ENCODE assay signal across 15 cellular contexts in genomic region chr11:105144887-105145286, GRCh38. TPM values are rescaled to one million over a fixed set of nuclear protein-coding genes. Genes with fewer than 3 reads are reported as not detected.
DNase-seq lines count a peak whose midpoint lies in the region; ATAC-seq and TF ChIP-seq lines count a peak whose summit lies in the region.
"Had no signal": no experiment of that assay in that cellular context is flagged by ENCODE, and none has a peak within 500 bp of the region (broad histone marks: within the 10 kb centered on the region; RNA-seq: fewer than 3 reads in every experiment).

No MANE protein-coding gene starts in this region.

- H3K4me3 ChIP-seq in RWPE2 (ENCODE audit: severe bottlenecking) (no peak overlapping the region), skeletal muscle cell (ENCODE audit: low read depth, low read length) (no peak overlapping the region)
- H3K4me3 ChIP-seq: esophagus squamous epithelium, GM12878 had no signal

- DNase-seq in ELR (ENCODE audit: low read depth) (peak; percentile 79), RWPE2 (ENCODE audit: low spot score) (no peak), fibroblast of gingiva (ENCODE audit: low read depth) (peak; percentile 63), skeletal muscle cell (ENCODE audit: low read depth) (peak; percentile 40), GOT3 (lab: John Stamatoyannopoulos, UW) (no peak)
- DNase-seq in activated naive CD8-positive, alpha-beta T cell treated with anti-CD3 and anti-CD28 coated beads, Interleukin-2, amount 50 U/mL, for 24 hours = no peak
- no peak for DNase-seq in activated CD4-positive, alpha-beta T cell treated with anti-CD3 and anti-CD28 coated beads, Interleukin-2, amount 10 ng/mL, durations not matched to agents 7 days and 5 days
- DNase-seq: activated CD4-positive, alpha-beta T cell treated with anti-CD3 and anti-CD28 coated beads, Interleukin-2, amount 50 U/mL, for 4 hours; esophagus squamous epithelium; NCI-H1092 treated with DMSO at 0.1 percent for 48 hours; NCI-H446; OCI-M1 had no signal

- no peaks in the 10 kb centered on the region for H3K9me3 Mint-ChIP-seq in activated naive CD8-positive, alpha-beta T cell treated with anti-CD3 and anti-CD28 coated beads, Interleukin-2, amount 50 U/mL, for 24 hours
- H3K9me3 Mint-ChIP-seq in activated CD4-positive, alpha-beta T cell treated with anti-CD3 and anti-CD28 coated beads, Interleukin-2, amount 10 ng/mL, durations not matched to agents 7 days and 5 days = no peaks in the 10 kb centered on the region
- H3K9me3 Mint-ChIP-seq: activated T-helper 2 cell treated with anti-CD3 and anti-CD28 coated beads, Interferon-gamma antibody, Interleukin-2, Interleukin-4, amounts not matched to agents 10 μg/mL and 5 μg/mL and 100 μg/mL, durations not matched to agents 14 hours and 24 hours and 36 hours had no signal

- no peaks in the 10 kb centered on the region for H3K9me3 ChIP-seq in RWPE2 (ENCODE audit: severe bottlenecking)
- H3K9me3 ChIP-seq: esophagus squamous epithelium had no signal

- no peak for TF ChIP-seq CTCF in RWPE2 (IDR thresholded peaks at IDR 0.05; ENCODE audit: poor library complexity, severe bottlenecking)

- H3K27ac Mint-ChIP-seq in activated naive CD8-positive, alpha-beta T cell treated with anti-CD3 and anti-CD28 coated beads, Interleukin-2, amount 50 U/mL, for 24 hours = no peak overlapping the region
- no peak overlapping the region for H3K27ac Mint-ChIP-seq in activated CD4-positive, alpha-beta T cell treated with anti-CD3 and anti-CD28 coated beads, Interleukin-2, amount 10 ng/mL, durations not matched to agents 7 days and 5 days
- H3K27ac Mint-ChIP-seq: activated T-helper 2 cell treated with anti-CD3 and anti-CD28 coated beads, Interferon-gamma antibody, Interleukin-2, Interleukin-4, amounts not matched to agents 10 μg/mL and 5 μg/mL and 100 μg/mL, durations not matched to agents 14 hours and 24 hours and 36 hours had no signal

- POLR2A ChIA-PET in activated CD4-positive, alpha-beta T cell treated with anti-CD3 and anti-CD28 coated beads, Interleukin-2, amount 10 ng/mL, durations not matched to agents 7 days and 5 days (lab: Charles Lee) = no interaction called here

- ATAC-seq in RWPE2 (ENCODE audit: low read depth) = peak; percentile 93
- no peak for ATAC-seq in activated naive CD8-positive, alpha-beta T cell treated with anti-CD3 and anti-CD28 coated beads, Interleukin-2, amount 50 U/mL, for 24 hours
- ATAC-seq: GM12878 had no signal

- H3K4me1 ChIP-seq in RWPE2 (ENCODE audit: insufficient read depth, poor library complexity, severe bottlenecking) = peaks cover 11% of the 10 kb centered on the region

- no peaks in the 10 kb centered on the region for H3K4me1 Mint-ChIP-seq in activated naive CD8-positive, alpha-beta T cell treated with anti-CD3 and anti-CD28 coated beads, Interleukin-2, amount 50 U/mL, for 24 hours
- no peaks in the 10 kb centered on the region for H3K4me1 Mint-ChIP-seq in activated CD4-positive, alpha-beta T cell treated with anti-CD3 and anti-CD28 coated beads, Interleukin-2, amount 10 ng/mL, durations not matched to agents 7 days and 5 days

- H3K27me3 Mint-ChIP-seq in activated naive CD8-positive, alpha-beta T cell treated with anti-CD3 and anti-CD28 coated beads, Interleukin-2, amount 50 U/mL, for 24 hours = no peaks in the 10 kb centered on the region
- peaks cover 3% of the 10 kb centered on the region for H3K27me3 Mint-ChIP-seq in activated CD4-positive, alpha-beta T cell treated with anti-CD3 and anti-CD28 coated beads, Interleukin-2, amount 10 ng/mL, durations not matched to agents 7 days and 5 days

- CTCF ChIA-PET in activated CD4-positive, alpha-beta T cell treated with anti-CD3 and anti-CD28 coated beads, Interleukin-2, amount 10 ng/mL, durations not matched to agents 7 days and 5 days (lab: Charles Lee) = no interaction called here

- H3K4me3 Mint-ChIP-seq in activated naive CD8-positive, alpha-beta T cell treated with anti-CD3 and anti-CD28 coated beads, Interleukin-2, amount 50 U/mL, for 24 hours = no peak overlapping the region
- H3K4me3 Mint-ChIP-seq in activated CD4-positive, alpha-beta T cell treated with anti-CD3 and anti-CD28 coated beads, Interleukin-2, amount 10 ng/mL, durations not matched to agents 7 days and 5 days = no peak overlapping the region

- no peaks in the 10 kb centered on the region for H3K36me3 ChIP-seq in RWPE2 (ENCODE audit: low read depth)
- H3K36me3 ChIP-seq: esophagus squamous epithelium had no signal

- no peaks in the 10 kb centered on the region for H3K27me3 ChIP-seq in RWPE2 (ENCODE audit: insufficient read depth, poor library complexity, severe bottlenecking)
- H3K27me3 ChIP-seq: esophagus squamous epithelium had no signal

- no peak overlapping the region for H3K27ac ChIP-seq in RWPE2 (ENCODE audit: poor library complexity, severe bottlenecking)
- H3K27ac ChIP-seq: esophagus squamous epithelium had no signal

- H3K36me3 Mint-ChIP-seq in activated naive CD8-positive, alpha-beta T cell treated with anti-CD3 and anti-CD28 coated beads, Interleukin-2, amount 50 U/mL, for 24 hours (ENCODE audit: low read depth) = no peaks in the 10 kb centered on the region
- H3K36me3 Mint-ChIP-seq in activated CD4-positive, alpha-beta T cell treated with anti-CD3 and anti-CD28 coated beads, Interleukin-2, amount 10 ng/mL, durations not matched to agents 7 days and 5 days (ENCODE audit: low read depth) = no peaks in the 10 kb centered on the region

RNA-seq across cellular contexts. Expression of gene CARD18, which starts 5.3 kb away (rescaled TPM):
- total RNA-seq in activated CD4-positive, alpha-beta T cell treated with anti-CD3 and anti-CD28 coated beads, Interleukin-2, amount 10 ng/mL, durations not matched to agents 7 days and 5 days = not detected
- total RNA-seq: activated T-helper 2 cell treated with anti-CD3 and anti-CD28 coated beads, Interferon-gamma antibody, Interleukin-2, Interleukin-4, amounts not matched to agents 10 μg/mL and 5 μg/mL and 100 μg/mL, durations not matched to agents 14 hours and 24 hours and 36 hours; GM12878; H1 had no signal

Comparison
In these comparisons a context has a peak if more than half of its experiments do, and no peak if none do; other contexts are left out.
1. DNase-seq: peak in ELR (single experiment), fibroblast of gingiva (single experiment) and skeletal muscle cell (single experiment); none in RWPE2 (single experiment), GOT3 (single experiment), activated naive CD8-positive, alpha-beta T cell treated with anti-CD3 and anti-CD28 coated beads, Interleukin-2, amount 50 U/mL, for 24 hours (single experiment) and activated CD4-positive, alpha-beta T cell treated with anti-CD3 and anti-CD28 coated beads, Interleukin-2, amount 10 ng/mL, durations not matched to agents 7 days and 5 days (single experiment).